In genomic region chr6:36928547-36928918, GRCh38 we compare ENCODE assay signal across 18 cellular contexts. TPM values are rescaled to one million over a fixed set of nuclear protein-coding genes. Genes with fewer than 3 reads are reported as not detected.
DNase-seq lines count a peak whose midpoint lies in the region; ATAC-seq and TF ChIP-seq lines count a peak whose summit lies in the region.
"Had no signal": no experiment of that assay in that cellular context is flagged by ENCODE, and none has a peak within 500 bp of the region (broad histone marks: within the 10 kb centered on the region; RNA-seq: fewer than 3 reads in every experiment).

No MANE protein-coding gene starts in this region.

- H3K27me3 Mint-ChIP-seq in MCF 10A (ENCODE audit: insufficient read depth, unreplicated experiment), result no peaks in the 10 kb centered on the region
- H3K27me3 Mint-ChIP-seq: activated CD4-positive, alpha-beta memory T cell treated with anti-CD3 and anti-CD28 coated beads for 36 hours; CD4-positive, alpha-beta memory T cell; stimulated activated naive CD8-positive, alpha-beta T cell treated with anti-CD3 and anti-CD28 coated beads, Interleukin-15, Interleukin-2, amounts not matched to agents 100 ng/mL and 50 ng/mL, for 24 hours had no signal

- CTCF ChIA-PET in MCF 10A (lab: Yijun Ruan, JAX), result no interaction called here

- H3K4me1 Mint-ChIP-seq in MCF 10A (ENCODE audit: insufficient read depth, unreplicated experiment), result peaks cover 18% of the 10 kb centered on the region

- no peaks in the 10 kb centered on the region for H3K4me1 ChIP-seq in breast epithelium
- H3K4me1 ChIP-seq in vagina, result peaks cover 47% of the 10 kb centered on the region
- H3K4me1 ChIP-seq: body of pancreas had no signal

- H3K36me3 Mint-ChIP-seq in MCF 10A (ENCODE audit: insufficient read depth, unreplicated experiment), result peaks cover 33% of the 10 kb centered on the region

- POLR2A ChIA-PET in MCF 10A (lab: Yijun Ruan, JAX), result interaction anchor here (1.1 kb wide), 1 partner anchor 14 kb away, joined by 3 read pairs; no protein-coding TSS in a partner anchor

- no peak for TF ChIP-seq CTCF in breast epithelium (IDR thresholded peaks at IDR 0.05)
- no peak for TF ChIP-seq CTCF in MCF 10A (IDR thresholded peaks at IDR 0.05; ENCODE audit: unreplicated experiment)
- no peak for TF ChIP-seq CTCF in vagina (IDR thresholded peaks at IDR 0.05)

- DNase-seq in breast epithelium (ENCODE audit: low spot score in 2 of 2) (no peak), MCF 10A (ENCODE audit: unreplicated experiment) (no peak), myocyte (ENCODE audit: low read depth) (peak; percentile 92), vagina (ENCODE audit: extremely low spot score in 2 of 2) (no peak), NCI-H345 treated with DMSO at 0.1 percent for 48 hours (lab: John Stamatoyannopoulos, UW; ENCODE audit: unreplicated experiment) (no peak)
- no peak for DNase-seq in activated CD4-positive, alpha-beta T cell treated with anti-CD3 and anti-CD28 coated beads for 4 hours
- DNase-seq: activated CD4-positive, alpha-beta memory T cell treated with anti-CD3 and anti-CD28 coated beads for 36 hours; activated T-cell treated with anti-CD3 and anti-CD28 coated beads, Interleukin-2, amount 50 U/mL, for 1 hour; CD4-positive, alpha-beta memory T cell; foreskin keratinocyte; H9; NCI-H2081; stimulated activated CD4-positive, alpha-beta T cell treated with anti-CD3 and anti-CD28 coated beads, Interleukin-2, amount 100 ng/mL, for 24 hours had no signal

- no peak for ATAC-seq in HG02970 (IDR thresholded peaks at IDR 0.05; ENCODE audit: low FRiP score, unreplicated experiment)
- ATAC-seq: activated naive CD4-positive, alpha-beta T cell treated with anti-CD3 and anti-CD28 coated beads, Interleukin-2, amount 50 U/mL, for 72 hours; foreskin keratinocyte had no signal

- H3K27me3 ChIP-seq in breast epithelium (no peaks in the 10 kb centered on the region), vagina (no peaks in the 10 kb centered on the region)
- H3K27me3 ChIP-seq: body of pancreas, foreskin keratinocyte had no signal

- H3K36me3 ChIP-seq in breast epithelium, result no peaks in the 10 kb centered on the region
- peaks cover 0 to 13% of the 10 kb centered on the region in 2 donors for H3K36me3 ChIP-seq in vagina

- no peak overlapping the region for H3K27ac Mint-ChIP-seq in MCF 10A (ENCODE audit: low read depth, unreplicated experiment)
- H3K27ac Mint-ChIP-seq: activated CD4-positive, alpha-beta memory T cell treated with anti-CD3 and anti-CD28 coated beads for 36 hours; stimulated activated naive CD8-positive, alpha-beta T cell treated with anti-CD3 and anti-CD28 coated beads, Interleukin-15, Interleukin-2, amounts not matched to agents 100 ng/mL and 50 ng/mL, for 24 hours had no signal

- TF ChIP-seq POLR2A in breast epithelium (IDR thresholded peaks at IDR 0.05) (no peak), vagina (IDR thresholded peaks at IDR 0.05) (no peak)

- H3K9me3 ChIP-seq in breast epithelium, result no peaks in the 10 kb centered on the region
- no peaks in the 10 kb centered on the region for H3K9me3 ChIP-seq in vagina
- H3K9me3 ChIP-seq: body of pancreas had no signal

- peak overlapping the region; percentile 57 to 62 for H3K27ac ChIP-seq in breast epithelium
- H3K27ac ChIP-seq in cingulate gyrus (ENCODE audit: low read depth, low read length), result peak overlapping the region; percentile 62
- H3K27ac ChIP-seq in vagina, result peak overlapping the region; percentile 73
- H3K27ac ChIP-seq: body of pancreas, foreskin keratinocyte had no signal

- H3K4me3 ChIP-seq in breast epithelium (no peak overlapping the region), vagina (no peak overlapping the region)
- H3K4me3 ChIP-seq: body of pancreas had no signal

- H3K9me3 Mint-ChIP-seq in MCF 10A (ENCODE audit: unreplicated experiment), result no peaks in the 10 kb centered on the region
- H3K9me3 Mint-ChIP-seq: activated CD4-positive, alpha-beta memory T cell treated with anti-CD3 and anti-CD28 coated beads for 36 hours; activated naive CD4-positive, alpha-beta T cell treated with anti-CD3 and anti-CD28 coated beads, Interleukin-2, amount 50 U/mL, for 72 hours; CD4-positive, alpha-beta memory T cell; H9; stimulated activated naive CD8-positive, alpha-beta T cell treated with anti-CD3 and anti-CD28 coated beads, Interleukin-15, Interleukin-2, amounts not matched to agents 100 ng/mL and 50 ng/mL, for 24 hours had no signal

- intact Hi-C loops in breast epithelium (cut with DNase I; ENCODE audit: low total_unique reads) (no loop called here), MCF 10A (cut with micrococcal nuclease) (no loop called here), vagina (cut with DNase I) (no loop called here)

- H3K4me3 Mint-ChIP-seq in MCF 10A (ENCODE audit: unreplicated experiment), result no peak overlapping the region
- H3K4me3 Mint-ChIP-seq: activated CD4-positive, alpha-beta memory T cell treated with anti-CD3 and anti-CD28 coated beads for 36 hours; CD4-positive, alpha-beta memory T cell; H9; stimulated activated naive CD8-positive, alpha-beta T cell treated with anti-CD3 and anti-CD28 coated beads, Interleukin-15, Interleukin-2, amounts not matched to agents 100 ng/mL and 50 ng/mL, for 24 hours had no signal

- no TSS peak for BruUV-seq in MCF 10A (replicated peaks; lab: Mats Ljungman, UMichigan)

RNA-seq across cellular contexts. Expression of gene PI16, which starts 26.0 kb away (rescaled TPM):
- total RNA-seq in breast epithelium, result 10 to 100 TPM in 1 of 3 donors, 1 to 10 TPM in 2; 2.8 to 14.9 (median 5.2) TPM
- not detected in 2 replicates for total RNA-seq in MCF 10A (2022)
- not detected in 2 replicates for total RNA-seq in myocyte
- not detected for polyA plus RNA-seq in myocyte (2012)
- 88.6 TPM for total RNA-seq in vagina
- total RNA-seq: foreskin keratinocyte, H9 had no signal

RNA-seq across cellular contexts. Expression of gene C6orf89, which starts 42.8 kb away (rescaled TPM):
- total RNA-seq in breast epithelium (10 to 100 TPM; 32.8 to 58.7 (median 45.4) TPM), MCF 10A (2022) (36.9 and 43.1 TPM in 2 replicates), myocyte (44.8 and 65.6 TPM in 2 replicates), vagina (36.8 TPM)
- polyA plus RNA-seq in myocyte (2012), result 50.8 TPM

RNA-seq across cellular contexts. Expression of gene PPIL1, which starts 53.9 kb away (rescaled TPM):
- total RNA-seq in breast epithelium, result 10 to 100 TPM in 2 of 3 donors, 1 to 10 TPM in 1; 4.5 to 24.7 (median 19.7) TPM
- 53.6 and 54.9 TPM in 2 replicates for total RNA-seq in MCF 10A (2022)
- 28.4 and 31.3 TPM in 2 replicates for total RNA-seq in myocyte
- 22.5 TPM for polyA plus RNA-seq in myocyte (2012)
- total RNA-seq in vagina, result 18.9 TPM

RNA-seq across cellular contexts. Expression of gene MTCH1, which starts 57.5 kb away (rescaled TPM):
- 100 to 1,000 TPM; 187 to 229 (median 215) TPM for total RNA-seq in breast epithelium
- 74.9 and 78.2 TPM in 2 replicates for total RNA-seq in MCF 10A (2022)
- total RNA-seq in myocyte, result 138 and 183 TPM in 2 replicates
- polyA plus RNA-seq in myocyte (2012), result 171 TPM
- 233 TPM for total RNA-seq in vagina
